ENCODE assay signal across 17 cellular contexts in the genomic region with DNA sequence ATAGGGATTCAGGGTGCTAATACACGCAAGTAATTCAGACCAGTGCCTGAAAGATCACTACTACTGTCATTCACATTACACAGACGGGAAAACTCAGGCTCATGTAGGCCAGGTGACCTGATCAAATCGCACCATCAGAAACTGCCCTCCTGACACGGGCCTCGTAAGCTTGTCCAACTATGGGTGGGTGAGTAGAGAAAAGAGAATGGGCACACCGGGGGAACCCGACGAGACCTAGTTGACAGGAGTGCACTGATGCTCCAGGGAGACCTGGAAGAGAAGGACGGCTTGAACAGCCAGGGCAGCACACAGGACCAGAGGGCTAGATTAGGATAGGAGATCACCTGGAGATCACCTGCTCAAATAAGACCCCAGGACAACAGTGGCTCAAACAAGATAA.
DNase-seq lines count a peak whose midpoint lies in the region; ATAC-seq and TF ChIP-seq lines count a peak whose summit lies in the region.
"Had no signal": no experiment of that assay in that cellular context is flagged by ENCODE, and none has a peak within 500 bp of the region (broad histone marks: within the 10 kb centered on the region; RNA-seq: fewer than 3 reads in every experiment).

No MANE protein-coding gene starts in this region.

- no peak overlapping the region for H3K27ac Mint-ChIP-seq in activated CD4-positive, alpha-beta memory T cell treated with anti-CD3 and anti-CD28 coated beads, Interleukin-2, amount 10 ng/mL, durations not matched to agents 7 days and 5 days
- H3K27ac Mint-ChIP-seq in activated CD4-positive, alpha-beta memory T cell treated with anti-CD3 and anti-CD28 coated beads for 36 hours = no peak overlapping the region
- peak overlapping the region; percentile 23 for H3K27ac Mint-ChIP-seq in neural crest cell (ENCODE audit: unreplicated experiment)
- peak overlapping the region in 1 of 7 donors; percentile 43 for H3K27ac Mint-ChIP-seq in CD4-positive, alpha-beta memory T cell
- H3K27ac Mint-ChIP-seq: CD14-positive monocyte; CD4-positive, CD25-positive, alpha-beta regulatory T cell; CD8-positive, alpha-beta T cell had no signal

- H3K9me3 Mint-ChIP-seq in activated CD4-positive, alpha-beta memory T cell treated with anti-CD3 and anti-CD28 coated beads, Interleukin-2, amount 10 ng/mL, durations not matched to agents 7 days and 5 days = no peaks in the 10 kb centered on the region
- H3K9me3 Mint-ChIP-seq in activated CD4-positive, alpha-beta memory T cell treated with anti-CD3 and anti-CD28 coated beads for 36 hours = peaks cover 2% of the 10 kb centered on the region
- peaks cover 2% of the 10 kb centered on the region for H3K9me3 Mint-ChIP-seq in neural crest cell
- peaks cover 0 to 20% (median 4%) of the 10 kb centered on the region in 8 donors for H3K9me3 Mint-ChIP-seq in CD4-positive, alpha-beta memory T cell
- H3K9me3 Mint-ChIP-seq: CD8-positive, alpha-beta T cell had no signal

- no peak for TF ChIP-seq CTCF in neural crest cell (conservative IDR thresholded peaks at IDR 0.05)

- H3K27ac ChIP-seq in CD4-positive, alpha-beta memory T cell (ENCODE audit: low read depth, low read length) = no peak overlapping the region
- H3K27ac ChIP-seq: BLaER1 had no signal

- intact Hi-C loops in activated CD4-positive, alpha-beta memory T cell treated with anti-CD3 and anti-CD28 coated beads for 36 hours (cut with micrococcal nuclease) = no loop called here
- intact Hi-C loops in CD4-positive, alpha-beta memory T cell (cut with micrococcal nuclease) = no loop called here

- ATAC-seq in GM21825 (IDR thresholded peaks at IDR 0.05; ENCODE audit: unreplicated experiment) = no peak
- ATAC-seq: CD8-positive, alpha-beta T cell had no signal

- no peaks in the 10 kb centered on the region for H3K9me3 ChIP-seq in CD4-positive, alpha-beta memory T cell (ENCODE audit: control insufficient read depth in 1 of 2, low read length in 2 of 2)
- H3K9me3 ChIP-seq: BE2C, Caco-2 had no signal

- H3K4me3 ChIP-seq in CD4-positive, alpha-beta memory T cell (ENCODE audit: low read length in 2 of 2) = no peak overlapping the region
- H3K4me3 ChIP-seq: BLaER1 had no signal

- POLR2A ChIA-PET in activated CD4-positive, alpha-beta memory T cell treated with anti-CD3 and anti-CD28 coated beads, Interleukin-2, amount 10 ng/mL, durations not matched to agents 7 days and 5 days (lab: Charles Lee) = no interaction called here
- POLR2A ChIA-PET in activated CD4-positive, alpha-beta memory T cell treated with anti-CD3 and anti-CD28 coated beads for 36 hours (lab: Charles Lee) = no interaction called here
- POLR2A ChIA-PET in CD4-positive, alpha-beta memory T cell (lab: Charles Lee; ENCODE audit: partially characterized antibody) = no interaction called here

- no peaks in the 10 kb centered on the region for H3K4me1 ChIP-seq in CD4-positive, alpha-beta memory T cell (ENCODE audit: insufficient read depth, low read length)
- H3K4me1 ChIP-seq: BE2C, BLaER1, Caco-2 had no signal

- CTCF ChIA-PET in activated CD4-positive, alpha-beta memory T cell treated with anti-CD3 and anti-CD28 coated beads, Interleukin-2, amount 10 ng/mL, durations not matched to agents 7 days and 5 days (lab: Charles Lee) = no interaction called here
- CTCF ChIA-PET in activated CD4-positive, alpha-beta memory T cell treated with anti-CD3 and anti-CD28 coated beads for 36 hours (lab: Charles Lee) = no interaction called here
- CTCF ChIA-PET in CD4-positive, alpha-beta memory T cell (lab: Charles Lee; ENCODE audit: partially characterized antibody) = no interaction called here

- peaks cover 5% of the 10 kb centered on the region for H3K27me3 ChIP-seq in CD4-positive, alpha-beta memory T cell (ENCODE audit: insufficient read depth, low read length)
- H3K27me3 ChIP-seq: BLaER1 had no signal

- H3K27me3 Mint-ChIP-seq in activated CD4-positive, alpha-beta memory T cell treated with anti-CD3 and anti-CD28 coated beads, Interleukin-2, amount 10 ng/mL, durations not matched to agents 7 days and 5 days = peaks cover 23% of the 10 kb centered on the region
- peaks cover 35% of the 10 kb centered on the region for H3K27me3 Mint-ChIP-seq in activated CD4-positive, alpha-beta memory T cell treated with anti-CD3 and anti-CD28 coated beads for 36 hours
- H3K27me3 Mint-ChIP-seq in neural crest cell (ENCODE audit: low read depth) = peaks cover 6% of the 10 kb centered on the region
- peaks cover 36 to 40% of the 10 kb centered on the region in 2 donors for H3K27me3 Mint-ChIP-seq in CD4-positive, alpha-beta memory T cell

- H3K4me3 Mint-ChIP-seq in activated CD4-positive, alpha-beta memory T cell treated with anti-CD3 and anti-CD28 coated beads, Interleukin-2, amount 10 ng/mL, durations not matched to agents 7 days and 5 days = no peak overlapping the region
- no peak overlapping the region for H3K4me3 Mint-ChIP-seq in activated CD4-positive, alpha-beta memory T cell treated with anti-CD3 and anti-CD28 coated beads for 36 hours
- no peak overlapping the region for H3K4me3 Mint-ChIP-seq in neural crest cell
- no peak overlapping the region for H3K4me3 Mint-ChIP-seq in CD4-positive, alpha-beta memory T cell
- H3K4me3 Mint-ChIP-seq: CD14-positive monocyte; CD4-positive, CD25-positive, alpha-beta regulatory T cell; CD8-positive, alpha-beta T cell had no signal

- H3K36me3 Mint-ChIP-seq in activated CD4-positive, alpha-beta memory T cell treated with anti-CD3 and anti-CD28 coated beads, Interleukin-2, amount 10 ng/mL, durations not matched to agents 7 days and 5 days (ENCODE audit: low read depth) = no peaks in the 10 kb centered on the region
- no peaks in the 10 kb centered on the region for H3K36me3 Mint-ChIP-seq in activated CD4-positive, alpha-beta memory T cell treated with anti-CD3 and anti-CD28 coated beads for 36 hours
- no peaks in the 10 kb centered on the region for H3K36me3 Mint-ChIP-seq in neural crest cell (ENCODE audit: low read depth)
- no peaks in the 10 kb centered on the region for H3K36me3 Mint-ChIP-seq in CD4-positive, alpha-beta memory T cell
- H3K36me3 Mint-ChIP-seq: CD14-positive monocyte; CD8-positive, alpha-beta T cell had no signal

- H3K36me3 ChIP-seq in CD4-positive, alpha-beta memory T cell (ENCODE audit: insufficient read depth, low read length) = no peaks in the 10 kb centered on the region
- H3K36me3 ChIP-seq: BE2C, BLaER1 had no signal

- DNase-seq in activated CD4-positive, alpha-beta memory T cell treated with anti-CD3 and anti-CD28 coated beads, Interleukin-2, amount 10 ng/mL, durations not matched to agents 7 days and 5 days = peak; percentile 13
- DNase-seq in activated CD4-positive, alpha-beta memory T cell treated with anti-CD3 and anti-CD28 coated beads for 36 hours = no peak
- no peak for DNase-seq in neural crest cell (ENCODE audit: low read depth, low spot score)
- no peak for DNase-seq in CD4-positive, alpha-beta memory T cell
- DNase-seq: 8988T; ACHN; BE2C; C1 segment of cervical spinal cord; Caco-2; Calu3; CD4-positive, CD25-positive, alpha-beta regulatory T cell; CD8-positive, alpha-beta T cell; DMS79 treated with DMSO at 0.1 percent for 48 hours; GF-D8 had no signal

- H3K4me1 Mint-ChIP-seq in activated CD4-positive, alpha-beta memory T cell treated with anti-CD3 and anti-CD28 coated beads, Interleukin-2, amount 10 ng/mL, durations not matched to agents 7 days and 5 days = no peaks in the 10 kb centered on the region
- H3K4me1 Mint-ChIP-seq in activated CD4-positive, alpha-beta memory T cell treated with anti-CD3 and anti-CD28 coated beads for 36 hours (ENCODE audit: low read depth) = no peaks in the 10 kb centered on the region
- H3K4me1 Mint-ChIP-seq in neural crest cell = no peaks in the 10 kb centered on the region
- H3K4me1 Mint-ChIP-seq in CD4-positive, alpha-beta memory T cell = no peaks in the 10 kb centered on the region
- H3K4me1 Mint-ChIP-seq: CD14-positive monocyte; CD4-positive, CD25-positive, alpha-beta regulatory T cell had no signal
